Comparison of ENCODE assay signal across 10 cellular contexts in genomic region chr19:53101518-53101917, GRCh38. TPM values are rescaled to one million over a fixed set of nuclear protein-coding genes. Genes with fewer than 3 reads are reported as not detected.
DNase-seq lines count a peak whose midpoint lies in the region; ATAC-seq and TF ChIP-seq lines count a peak whose summit lies in the region.
"Had no signal": no experiment of that assay in that cellular context is flagged by ENCODE, and none has a peak within 500 bp of the region (broad histone marks: within the 10 kb centered on the region; RNA-seq: fewer than 3 reads in every experiment).

No MANE protein-coding gene starts in this region.

- H3K36me3 Mint-ChIP-seq in activated CD4-positive, alpha-beta T cell treated with anti-CD3 and anti-CD28 coated beads, Interleukin-2, amount 10 ng/mL, durations not matched to agents 7 days and 5 days (ENCODE audit: low read depth), result peaks cover 47% of the 10 kb centered on the region

- no peak for ATAC-seq in PC-3

- peaks cover 27% of the 10 kb centered on the region for H3K9me3 Mint-ChIP-seq in activated CD4-positive, alpha-beta T cell treated with anti-CD3 and anti-CD28 coated beads, Interleukin-2, amount 10 ng/mL, durations not matched to agents 7 days and 5 days

- H3K27me3 ChIP-seq in PC-3 (ENCODE audit: low read length), result no peaks in the 10 kb centered on the region
- no peaks in the 10 kb centered on the region for H3K27me3 ChIP-seq in smooth muscle cell (ENCODE audit: low read depth)

- no peaks in the 10 kb centered on the region for H3K9me2 ChIP-seq in PC-3 (replicated peaks; ENCODE audit: low read length)

- peak overlapping the region; percentile 93 for H3K27ac Mint-ChIP-seq in activated CD4-positive, alpha-beta T cell treated with anti-CD3 and anti-CD28 coated beads, Interleukin-2, amount 10 ng/mL, durations not matched to agents 7 days and 5 days

- 56% methylated on average over 1 of the region's 1 CpG for WGBS in smooth muscle cell (ENCODE audit: low lambda C conversion rate)

- H4K20me1 ChIP-seq in PC-3 (ENCODE audit: low read length), result peaks cover 10% of the 10 kb centered on the region; the same call in 1 of the 2 replicates
- H4K20me1 ChIP-seq in smooth muscle cell (ENCODE audit: low read depth), result peaks cover 53% of the 10 kb centered on the region

- intact Hi-C loops in PC-3 (cut with micrococcal nuclease), result loop anchor here (5.0 kb wide), 1 partner anchor 96 kb away; no protein-coding TSS in a partner anchor

- peak overlapping the region; percentile 89; the same call in 1 of the 2 replicates for H3K9ac ChIP-seq in PC-3 (ENCODE audit: low read length)
- peak overlapping the region; percentile 66 for H3K9ac ChIP-seq in smooth muscle cell (ENCODE audit: low read depth)

- H3K4me3 ChIP-seq in PC-3 (ENCODE audit: low read length) (peak overlapping the region; percentile 97), epithelial cell of esophagus (ENCODE audit: low read length) (peak overlapping the region; percentile 96), smooth muscle cell (peak overlapping the region; percentile 63)

- peaks cover 21% of the 10 kb centered on the region for H3K36me3 ChIP-seq in PC-3 (ENCODE audit: low read depth, low read length)
- no peaks in the 10 kb centered on the region for H3K36me3 ChIP-seq in smooth muscle cell (ENCODE audit: low read depth)

- TF ChIP-seq CTCF in PC-3 (conservative IDR thresholded peaks at IDR 0.05; ENCODE audit: low read depth, low read length) (no peak), epithelial cell of esophagus (IDR thresholded peaks at IDR 0.05; ENCODE audit: insufficient read depth, low read depth, low read length, missing control alignments) (no peak), smooth muscle cell (IDR thresholded peaks at IDR 0.05; ENCODE audit: borderline replicate concordance, insufficient read depth, poor library complexity, severe bottlenecking) (no peak)

- no TSS peak for BruUV-seq in PC-3 (replicated peaks; lab: Mats Ljungman, UMichigan)

- POLR2A ChIA-PET in activated CD4-positive, alpha-beta T cell treated with anti-CD3 and anti-CD28 coated beads, Interleukin-2, amount 10 ng/mL, durations not matched to agents 7 days and 5 days (lab: Charles Lee), result no interaction called here
- POLR2A ChIA-PET in PC-3 (lab: Charles Lee; ENCODE audit: unreplicated experiment), result no interaction called here

- H3K27ac ChIP-seq in PC-3 (ENCODE audit: low read length) (no peak overlapping the region), smooth muscle cell (ENCODE audit: low read depth) (no peak overlapping the region)

- H3F3A ChIP-seq in PC-3 (ENCODE audit: low read length, unreplicated experiment), result no peaks in the 10 kb centered on the region
- peaks cover 4% of the 10 kb centered on the region for H3F3A ChIP-seq in smooth muscle cell (ENCODE audit: low read depth)

- CTCF ChIA-PET in activated CD4-positive, alpha-beta T cell treated with anti-CD3 and anti-CD28 coated beads, Interleukin-2, amount 10 ng/mL, durations not matched to agents 7 days and 5 days (lab: Charles Lee), result interaction anchor here (0.5 kb wide), 1 partner anchor 803 kb away, joined by 5 read pairs; no protein-coding TSS in a partner anchor
- CTCF ChIA-PET in PC-3 (lab: Charles Lee), result no interaction called here

- no peak overlapping the region for H2AFZ ChIP-seq in PC-3 (ENCODE audit: low read length)
- H2AFZ ChIP-seq in smooth muscle cell (ENCODE audit: low read depth), result no peak overlapping the region

- H3K4me3 Mint-ChIP-seq in activated CD4-positive, alpha-beta T cell treated with anti-CD3 and anti-CD28 coated beads, Interleukin-2, amount 10 ng/mL, durations not matched to agents 7 days and 5 days, result peak overlapping the region; percentile 84

- peaks cover 56% of the 10 kb centered on the region for H3K79me2 ChIP-seq in PC-3 (ENCODE audit: low read length)
- H3K79me2 ChIP-seq in smooth muscle cell (ENCODE audit: low read depth), result peaks cover 53% of the 10 kb centered on the region

- peak; percentile 31 for DNase-seq in activated CD4-positive, alpha-beta T cell treated with anti-CD3 and anti-CD28 coated beads, Interleukin-2, amount 10 ng/mL, durations not matched to agents 7 days and 5 days
- DNase-seq in activated CD4-positive, alpha-beta T cell treated with anti-CD3 and anti-CD28 coated beads, Interleukin-2, amount 50 U/mL, for 4 hours, result no peak
- DNase-seq in PC-3 (peak; percentile 27), epithelial cell of esophagus (ENCODE audit: low read depth) (peak; percentile 24), smooth muscle cell (lab: John Stamatoyannopoulos, UW; ENCODE audit: unreplicated experiment) (no peak), GM19238 (ENCODE audit: insufficient read length, low spot score) (no peak), NCI-H2227 treated with DMSO at 0.1 percent for 48 hours (lab: John Stamatoyannopoulos, UW) (no peak), NCI-H1694 treated with DMSO at 0.1 percent for 48 hours (lab: John Stamatoyannopoulos, UW) (no peak)
- DNase-seq: central memory CD4-positive, alpha-beta T cell had no signal

- H3K27me3 Mint-ChIP-seq in activated CD4-positive, alpha-beta T cell treated with anti-CD3 and anti-CD28 coated beads, Interleukin-2, amount 10 ng/mL, durations not matched to agents 7 days and 5 days, result no peaks in the 10 kb centered on the region

- peaks cover 35% of the 10 kb centered on the region for H3K4me1 Mint-ChIP-seq in activated CD4-positive, alpha-beta T cell treated with anti-CD3 and anti-CD28 coated beads, Interleukin-2, amount 10 ng/mL, durations not matched to agents 7 days and 5 days

- H3K9me3 ChIP-seq in PC-3 (ENCODE audit: low read length) (no peaks in the 10 kb centered on the region), smooth muscle cell (replicated peaks; ENCODE audit: low read depth) (no peaks in the 10 kb centered on the region)

- H3K4me2 ChIP-seq in PC-3 (ENCODE audit: low read length) (peak overlapping the region; percentile 96), smooth muscle cell (peak overlapping the region; percentile 92)

- H3K4me1 ChIP-seq in PC-3 (ENCODE audit: insufficient read depth, low read length) (peaks cover 9% of the 10 kb centered on the region), smooth muscle cell (ENCODE audit: low read depth) (peaks cover 12% of the 10 kb centered on the region)

RNA-seq across cellular contexts. Expression of gene ZNF160, which starts 1.7 kb away (rescaled TPM):
- 10 to 100 TPM; 40.2 to 42.9 TPM for total RNA-seq in activated CD4-positive, alpha-beta T cell treated with anti-CD3 and anti-CD28 coated beads, Interleukin-2, amount 10 ng/mL, durations not matched to agents 7 days and 5 days
- total RNA-seq in PC-3 (2014; rRNA removed) (22.3 and 25.1 TPM in 2 replicates), smooth muscle cell (36.0 and 37.8 TPM in 2 replicates)
- 18.5 and 22.3 TPM in 2 replicates for polyA plus RNA-seq in smooth muscle cell

RNA-seq across cellular contexts. Expression of gene ZNF415, which starts 31.2 kb away (rescaled TPM):
- total RNA-seq in activated CD4-positive, alpha-beta T cell treated with anti-CD3 and anti-CD28 coated beads, Interleukin-2, amount 10 ng/mL, durations not matched to agents 7 days and 5 days, result 1 to 10 TPM; 1.3 to 1.9 TPM
- total RNA-seq in PC-3 (2014; rRNA removed) (1.3 and 5.2 TPM in 2 replicates), smooth muscle cell (14.8 and 48.7 TPM in 2 replicates)
- polyA plus RNA-seq in smooth muscle cell, result 6.7 and 12.4 TPM in 2 replicates

RNA-seq across cellular contexts. Expression of gene ERVV-2, which starts 57.0 kb away (rescaled TPM):
- total RNA-seq in activated CD4-positive, alpha-beta T cell treated with anti-CD3 and anti-CD28 coated beads, Interleukin-2, amount 10 ng/mL, durations not matched to agents 7 days and 5 days, result not detected
- total RNA-seq in PC-3 (2014; rRNA removed) (not detected in 2 replicates), smooth muscle cell (0.09 TPM in 2 replicates)
- not detected in 2 replicates for polyA plus RNA-seq in smooth muscle cell
- total RNA-seq: posterior vena cava had no signal

RNA-seq across cellular contexts. Expression of gene ZNF347, which starts 57.3 kb away (rescaled TPM):
- 10 to 100 TPM; 11.7 to 12.3 TPM for total RNA-seq in activated CD4-positive, alpha-beta T cell treated with anti-CD3 and anti-CD28 coated beads, Interleukin-2, amount 10 ng/mL, durations not matched to agents 7 days and 5 days
- total RNA-seq in PC-3 (2014; rRNA removed), result 8.5 and 9.1 TPM in 2 replicates
- 9.9 and 17.8 TPM in 2 replicates for total RNA-seq in smooth muscle cell
- polyA plus RNA-seq in smooth muscle cell, result 4.5 and 4.7 TPM in 2 replicates

Comparison
In these comparisons a context has a peak if more than half of its experiments do, and no peak if none do; other contexts are left out.
1. DNase-seq: peak in activated CD4-positive, alpha-beta T cell treated with anti-CD3 and anti-CD28 coated beads, Interleukin-2, amount 10 ng/mL, durations not matched to agents 7 days and 5 days (single experiment), PC-3 (single experiment) and epithelial cell of esophagus (single experiment); none in activated CD4-positive, alpha-beta T cell treated with anti-CD3 and anti-CD28 coated beads, Interleukin-2, amount 50 U/mL, for 4 hours (0 of 2), smooth muscle cell (single experiment), GM19238 (single experiment), NCI-H2227 treated with DMSO at 0.1 percent for 48 hours (single experiment) and NCI-H1694 treated with DMSO at 0.1 percent for 48 hours (single experiment).
2. Peak in every context shown above with its lines, with median percentiles within 50 percentile points of each other: H3K4me3 ChIP-seq.